7 cellular contexts compared by ENCODE assay signal in the genomic region with DNA sequence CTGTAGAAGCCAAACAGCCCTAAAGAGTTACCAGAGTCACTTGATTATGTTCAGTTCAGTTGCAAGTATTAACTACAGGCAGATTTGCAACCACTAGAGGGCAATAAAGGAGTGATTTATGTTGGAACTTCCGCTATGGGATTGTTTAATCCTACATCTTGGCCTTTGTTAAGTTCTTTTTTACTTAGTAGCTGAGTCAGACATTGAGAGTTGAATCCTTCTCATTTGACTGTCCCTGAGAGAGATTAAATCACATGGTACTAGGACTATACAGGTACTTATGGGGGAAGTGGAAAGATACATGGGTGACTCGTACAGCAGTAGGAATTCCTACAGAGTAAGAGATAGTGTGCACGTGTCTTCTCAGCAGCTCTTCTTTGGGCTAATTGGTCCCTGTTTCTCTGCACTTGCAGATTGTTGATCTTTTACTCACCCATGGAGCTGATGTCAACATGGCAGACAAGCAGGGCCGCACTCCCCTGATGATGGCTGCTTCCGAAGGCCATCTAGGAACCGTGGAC.
DNase-seq lines count a peak whose midpoint lies in the region; ATAC-seq, FAIRE-seq and TF ChIP-seq lines count a peak whose summit lies in the region.

No MANE protein-coding gene starts in this region.

- peak; percentile 67 for FAIRE-seq in G401.6 (lab: Jason Lieb, UNC)

- DNase-seq in LoVo (ENCODE audit: low spot score) (peak; percentile 65), RKO (ENCODE audit: low spot score) (peak; percentile 77), erythroblast (lab: John Stamatoyannopoulos, UW) (peak; percentile 66 to 74)

- H3K4me1 Mint-ChIP-seq in nephron: peaks cover 35% of the 10 kb centered on the region

- peak overlapping the region; percentile 10 to 36 (median 14) for H3K27ac Mint-ChIP-seq in nephron

- peak; percentile 58 to 72 (median 61) for TF ChIP-seq CTCF in nephron (IDR thresholded peaks at IDR 0.05; ENCODE audit: unreplicated experiment in 3 of 3)

- no peak for TF ChIP-seq POLR2A in erythroblast (IDR thresholded peaks at IDR 0.05; ENCODE audit: low read length)

- ATAC-seq in GM19452 (IDR thresholded peaks at IDR 0.05; ENCODE audit: unreplicated experiment): no peak
- ATAC-seq in GM19467 (IDR thresholded peaks at IDR 0.05; ENCODE audit: unreplicated experiment): no peak

- no peaks in the 10 kb centered on the region for H3K9me3 Mint-ChIP-seq in nephron

- no peak overlapping the region for H3K4me3 Mint-ChIP-seq in nephron

- no peaks in the 10 kb centered on the region for H3K27me3 Mint-ChIP-seq in nephron (ENCODE audit: low read depth)

- H3K36me3 Mint-ChIP-seq in nephron (ENCODE audit: low read depth): peaks cover 42% of the 10 kb centered on the region
